ENCODE assay signal across 8 cellular contexts in the genomic region with DNA sequence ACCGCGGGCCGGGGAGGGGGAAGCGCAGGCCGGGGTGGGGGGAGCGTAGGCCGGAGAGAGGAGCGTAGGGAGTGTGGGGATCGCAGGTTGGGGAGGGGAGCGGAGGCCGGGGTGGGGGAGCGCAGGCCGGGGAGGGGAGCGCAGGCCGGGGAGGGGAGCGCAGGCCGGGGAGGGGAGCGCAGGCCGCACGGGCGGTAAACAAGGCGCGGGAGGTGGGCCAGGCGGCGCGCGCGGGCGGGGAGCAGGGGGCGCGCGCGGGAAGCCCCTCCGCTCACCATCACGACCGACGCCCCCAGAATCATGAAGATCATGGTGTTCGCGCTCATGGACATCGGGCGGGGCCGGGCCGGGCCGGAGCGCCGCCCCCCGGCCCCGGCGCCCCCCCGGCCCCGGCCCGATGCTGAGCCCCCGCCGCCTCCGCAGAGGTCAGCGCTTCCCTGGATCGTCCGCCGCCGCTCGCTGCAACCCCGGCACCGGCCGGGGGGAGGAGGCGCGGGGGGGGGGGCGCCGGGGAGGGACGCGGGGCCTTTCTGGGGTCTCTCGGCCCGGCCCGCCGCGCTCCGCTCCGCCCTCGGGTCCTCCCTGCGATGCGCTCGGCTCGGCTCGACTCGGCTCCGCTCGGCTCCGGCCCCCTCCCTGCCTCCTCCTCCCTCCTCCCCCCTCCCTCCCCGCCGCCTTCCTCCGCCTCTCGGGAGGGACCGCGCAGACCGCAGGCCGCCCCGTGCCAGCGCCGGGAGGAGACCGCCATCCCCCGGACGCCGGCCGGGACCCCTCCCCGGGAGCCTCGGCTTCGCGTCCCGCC. TPM values are rescaled to one million over a fixed set of nuclear protein-coding genes. Genes with fewer than 3 reads are reported as not detected.
DNase-seq lines count a peak whose midpoint lies in the region; ATAC-seq and TF ChIP-seq lines count a peak whose summit lies in the region.

Gene TMEM240 (minus strand): TSS at position 610 of the 802 bp plus-strand sequence. CDS start 278 bp downstream, at position 332.

- H3K36me3 ChIP-seq in Karpas-422 (ENCODE audit: insufficient read depth, low read length): no peaks in the 10 kb centered on the region

- no peaks in the 10 kb centered on the region for H3K27me3 Mint-ChIP-seq in chondrocyte (ENCODE audit: low read depth)

- H3K4me1 ChIP-seq in Karpas-422 (ENCODE audit: low read length): no peaks in the 10 kb centered on the region

- no peak for TF ChIP-seq CTCF in GM10266 (IDR thresholded peaks at IDR 0.05; ENCODE audit: control insufficient read depth, insufficient read depth, low read depth, missing control alignments)
- TF ChIP-seq CTCF in chondrocyte (IDR thresholded peaks at IDR 0.05): no peak

- H3K27ac ChIP-seq in Karpas-422 (ENCODE audit: low read length): no peak within 1 kb of the TSS

- H4K20me1 ChIP-seq in Karpas-422 (ENCODE audit: insufficient read depth, low read depth, low read length): no peaks in the 10 kb centered on the region

- peak within 1 kb of the TSS; percentile 72 for H3K4me3 Mint-ChIP-seq in chondrocyte (ENCODE audit: unreplicated experiment)

- H3K36me3 Mint-ChIP-seq in chondrocyte (ENCODE audit: low read depth): peaks cover 5% of the 10 kb centered on the region

- no peak within 1 kb of the TSS for H3K27ac Mint-ChIP-seq in chondrocyte (ENCODE audit: unreplicated experiment)

- H3K9me3 Mint-ChIP-seq in chondrocyte (ENCODE audit: low read depth): no peaks in the 10 kb centered on the region

- no peak within 1 kb of the TSS for H3K4me3 ChIP-seq in Karpas-422 (ENCODE audit: low read length)

- H3K4me2 ChIP-seq in Karpas-422 (ENCODE audit: low read depth, low read length, poor library complexity, severe bottlenecking): no peak within 1 kb of the TSS

- no peak within 1 kb of the TSS for H3K9ac ChIP-seq in Karpas-422 (ENCODE audit: low read length)

- DNase-seq in GM10266 (ENCODE audit: extremely low spot score): peak; percentile 92
- peak; percentile 46 for DNase-seq in activated CD4-positive, alpha-beta T cell treated with anti-CD3 and anti-CD28 coated beads for 1 hour
- no peak for DNase-seq in chondrocyte (ENCODE audit: low spot score)
- DNase-seq in islet precursor cell: peak; percentile 88
- peak; percentile 76 for DNase-seq in stimulated activated CD4-positive, alpha-beta T cell treated with anti-CD3 and anti-CD28 coated beads, Interleukin-15, amount 100 ng/mL, for 24 hours
- DNase-seq in glomerular visceral epithelial cell (ENCODE audit: extremely low spot score): no peak
- no peak for DNase-seq in Karpas-422

- H2AFZ ChIP-seq in Karpas-422 (ENCODE audit: low read length): no peak within 1 kb of the TSS

- no peaks in the 10 kb centered on the region for H3K27me3 ChIP-seq in Karpas-422 (ENCODE audit: low read length)

- no peak for ATAC-seq in HG03159 (IDR thresholded peaks at IDR 0.05; ENCODE audit: unreplicated experiment)

- no peaks in the 10 kb centered on the region for H3K79me2 ChIP-seq in Karpas-422 (ENCODE audit: low read length)

- peaks cover 7% of the 10 kb centered on the region for H3K4me1 Mint-ChIP-seq in chondrocyte (ENCODE audit: low read depth)

- no peaks in the 10 kb centered on the region for H3K9me3 ChIP-seq in Karpas-422 (ENCODE audit: low read length)

- H3K9me2 ChIP-seq in Karpas-422 (replicated peaks; ENCODE audit: insufficient read depth, low read length): no peaks in the 10 kb centered on the region

RNA-seq across cellular contexts. Expression of gene TMEM240, which starts in this region (rescaled TPM):
- 3.6 to 6.1 TPM (median 5.8 TPM) in 3 replicates for total RNA-seq in chondrocyte
- 2.6 TPM in 1 of 2 replicates, not detected in the other for total RNA-seq in Karpas-422 (2014; rRNA removed; shearing (Covaris generic); ENCODE audit: low replicate concordance)

Comparison
In these comparisons a context has a peak if more than half of its experiments do, and no peak if none do; other contexts are left out.
1. DNase-seq: peak in GM10266 (single experiment), activated CD4-positive, alpha-beta T cell treated with anti-CD3 and anti-CD28 coated beads for 1 hour (single experiment), islet precursor cell (single experiment) and stimulated activated CD4-positive, alpha-beta T cell treated with anti-CD3 and anti-CD28 coated beads, Interleukin-15, amount 100 ng/mL, for 24 hours (single experiment); none in chondrocyte (single experiment), glomerular visceral epithelial cell (single experiment) and Karpas-422 (single experiment).